In genomic region chr3:44762690-44763089, GRCh38 we compare ENCODE assay signal across 1 cellular context.
TF ChIP-seq lines count a peak whose summit lies in the region.

No MANE protein-coding gene starts in this region.

TF ChIP-seq in HCT116, 20 proteins besides CTCF, POLR2A, EP300 and RAD21 (continued from another document):
- TF ChIP-seq REST (IDR thresholded peaks at IDR 0.05; ENCODE audit: low read depth): no peak
